In the genomic region with DNA sequence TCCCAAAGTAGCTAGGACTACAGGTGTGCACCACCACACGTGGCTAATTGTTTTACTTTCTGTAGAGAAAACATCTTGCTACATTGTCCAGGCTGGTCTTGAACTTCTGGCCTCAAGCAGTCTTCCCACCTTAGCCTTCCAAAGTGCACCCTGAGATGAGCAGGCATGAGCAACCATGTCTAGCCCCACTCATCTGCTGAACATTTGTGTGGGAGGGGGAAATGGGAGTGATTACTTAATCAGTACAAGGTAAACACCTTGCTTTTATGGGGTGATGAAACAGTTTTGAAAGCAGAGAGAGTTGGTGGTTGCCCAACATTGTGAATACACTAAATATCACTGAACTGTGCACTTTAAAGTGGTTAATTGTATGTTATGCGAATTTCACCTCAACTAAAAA, we compare ENCODE assay signal across 1 cellular context.
TF ChIP-seq lines count a peak whose summit lies in the region.

No MANE protein-coding gene starts in this region.

TF ChIP-seq in HepG2, 621 proteins besides CTCF, POLR2A, EP300 and RAD21 (continued from another document and continues in another):
- TF ChIP-seq, protein P1, sequence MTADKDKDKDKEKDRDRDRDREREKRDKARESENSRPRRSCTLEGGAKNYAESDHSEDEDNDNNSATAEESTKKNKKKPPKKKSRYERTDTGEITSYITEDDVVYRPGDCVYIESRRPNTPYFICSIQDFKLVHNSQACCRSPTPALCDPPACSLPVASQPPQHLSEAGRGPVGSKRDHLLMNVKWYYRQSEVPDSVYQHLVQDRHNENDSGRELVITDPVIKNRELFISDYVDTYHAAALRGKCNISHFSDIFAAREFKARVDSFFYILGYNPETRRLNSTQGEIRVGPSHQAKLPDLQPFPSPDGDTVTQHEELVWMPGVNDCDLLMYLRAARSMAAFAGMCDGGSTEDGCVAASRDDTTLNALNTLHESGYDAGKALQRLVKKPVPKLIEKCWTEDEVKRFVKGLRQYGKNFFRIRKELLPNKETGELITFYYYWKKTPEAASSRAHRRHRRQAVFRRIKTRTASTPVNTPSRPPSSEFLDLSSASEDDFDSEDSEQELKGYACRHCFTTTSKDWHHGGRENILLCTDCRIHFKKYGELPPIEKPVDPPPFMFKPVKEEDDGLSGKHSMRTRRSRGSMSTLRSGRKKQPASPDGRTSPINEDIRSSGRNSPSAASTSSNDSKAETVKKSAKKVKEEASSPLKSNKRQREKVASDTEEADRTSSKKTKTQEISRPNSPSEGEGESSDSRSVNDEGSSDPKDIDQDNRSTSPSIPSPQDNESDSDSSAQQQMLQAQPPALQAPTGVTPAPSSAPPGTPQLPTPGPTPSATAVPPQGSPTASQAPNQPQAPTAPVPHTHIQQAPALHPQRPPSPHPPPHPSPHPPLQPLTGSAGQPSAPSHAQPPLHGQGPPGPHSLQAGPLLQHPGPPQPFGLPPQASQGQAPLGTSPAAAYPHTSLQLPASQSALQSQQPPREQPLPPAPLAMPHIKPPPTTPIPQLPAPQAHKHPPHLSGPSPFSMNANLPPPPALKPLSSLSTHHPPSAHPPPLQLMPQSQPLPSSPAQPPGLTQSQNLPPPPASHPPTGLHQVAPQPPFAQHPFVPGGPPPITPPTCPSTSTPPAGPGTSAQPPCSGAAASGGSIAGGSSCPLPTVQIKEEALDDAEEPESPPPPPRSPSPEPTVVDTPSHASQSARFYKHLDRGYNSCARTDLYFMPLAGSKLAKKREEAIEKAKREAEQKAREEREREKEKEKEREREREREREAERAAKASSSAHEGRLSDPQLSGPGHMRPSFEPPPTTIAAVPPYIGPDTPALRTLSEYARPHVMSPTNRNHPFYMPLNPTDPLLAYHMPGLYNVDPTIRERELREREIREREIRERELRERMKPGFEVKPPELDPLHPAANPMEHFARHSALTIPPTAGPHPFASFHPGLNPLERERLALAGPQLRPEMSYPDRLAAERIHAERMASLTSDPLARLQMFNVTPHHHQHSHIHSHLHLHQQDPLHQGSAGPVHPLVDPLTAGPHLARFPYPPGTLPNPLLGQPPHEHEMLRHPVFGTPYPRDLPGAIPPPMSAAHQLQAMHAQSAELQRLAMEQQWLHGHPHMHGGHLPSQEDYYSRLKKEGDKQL (CRISPR knock-in tag; IDR thresholded peaks at IDR 0.05; ENCODE audit: low read depth), result peak; percentile 52; the same call in 1 of the 2 replicates
- no peak for TF ChIP-seq MAF1 (CRISPR knock-in tag; IDR thresholded peaks at IDR 0.05; ENCODE audit: borderline replicate concordance)
- peak; percentile 82; the same call in 1 of the 2 replicates for TF ChIP-seq KAT8 (CRISPR knock-in tag; IDR thresholded peaks at IDR 0.05)
- no peak for TF ChIP-seq JARID2 (CRISPR knock-in tag; IDR thresholded peaks at IDR 0.05; ENCODE audit: insufficient replicate concordance)
- TF ChIP-seq, protein P2, sequence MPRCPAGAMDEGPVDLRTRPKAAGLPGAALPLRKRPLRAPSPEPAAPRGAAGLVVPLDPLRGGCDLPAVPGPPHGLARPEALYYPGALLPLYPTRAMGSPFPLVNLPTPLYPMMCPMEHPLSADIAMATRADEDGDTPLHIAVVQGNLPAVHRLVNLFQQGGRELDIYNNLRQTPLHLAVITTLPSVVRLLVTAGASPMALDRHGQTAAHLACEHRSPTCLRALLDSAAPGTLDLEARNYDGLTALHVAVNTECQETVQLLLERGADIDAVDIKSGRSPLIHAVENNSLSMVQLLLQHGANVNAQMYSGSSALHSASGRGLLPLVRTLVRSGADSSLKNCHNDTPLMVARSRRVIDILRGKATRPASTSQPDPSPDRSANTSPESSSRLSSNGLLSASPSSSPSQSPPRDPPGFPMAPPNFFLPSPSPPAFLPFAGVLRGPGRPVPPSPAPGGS (CRISPR knock-in tag; IDR thresholded peaks at IDR 0.05), result no peak
- TF ChIP-seq TCF7L2 (IDR thresholded peaks at IDR 0.05; ENCODE audit: low read depth, low read length), result no peak
- TF ChIP-seq ATF5 (CRISPR knock-in tag; IDR thresholded peaks at IDR 0.05; ENCODE audit: low read depth), result no peak
- no peak for TF ChIP-seq IKZF4 (CRISPR knock-in tag; IDR thresholded peaks at IDR 0.05; ENCODE audit: borderline replicate concordance, low read depth, not compliant biosample characterization)
- no peak for TF ChIP-seq ZNF263 (CRISPR knock-in tag; IDR thresholded peaks at IDR 0.05)
- TF ChIP-seq THAP7 (CRISPR knock-in tag; IDR thresholded peaks at IDR 0.05), result no peak
- no peak for TF ChIP-seq TP53 (CRISPR knock-in tag; conservative IDR thresholded peaks at IDR 0.05)
- peak; percentile 72; the same call in 1 of the 2 replicates for TF ChIP-seq ZNF362 (CRISPR knock-in tag; IDR thresholded peaks at IDR 0.05; ENCODE audit: borderline replicate concordance)
- TF ChIP-seq SAFB2 (CRISPR knock-in tag; IDR thresholded peaks at IDR 0.05; ENCODE audit: borderline replicate concordance, low read depth), result no peak
- no peak for TF ChIP-seq ZBTB37 (CRISPR knock-in tag; IDR thresholded peaks at IDR 0.05)
- TF ChIP-seq KLF15 (CRISPR knock-in tag; IDR thresholded peaks at IDR 0.05; ENCODE audit: borderline replicate concordance), result no peak
- no peak for TF ChIP-seq AGO2 (optimal IDR thresholded peaks at IDR 0.05; ENCODE audit: low read depth, low read length)
- TF ChIP-seq PAF1 (CRISPR knock-in tag; IDR thresholded peaks at IDR 0.05), result no peak
- TF ChIP-seq BORCS8-MEF2B (CRISPR knock-in tag; IDR thresholded peaks at IDR 0.05), result no peak
- peak; percentile 86 for TF ChIP-seq GFI1 (CRISPR knock-in tag; IDR thresholded peaks at IDR 0.05; ENCODE audit: borderline replicate concordance)
- TF ChIP-seq RCOR2 (CRISPR knock-in tag; IDR thresholded peaks at IDR 0.05), result no peak; the same call in 1 of the 2 replicates
- TF ChIP-seq ZNF276 (CRISPR knock-in tag; IDR thresholded peaks at IDR 0.05; ENCODE audit: low read depth), result no peak
- TF ChIP-seq CENPX (CRISPR knock-in tag; IDR thresholded peaks at IDR 0.05), result no peak
- 0 out of 2 replicates have a peak, but pooled peaks have one; percentile 83 for TF ChIP-seq ZNF780A (CRISPR knock-in tag; IDR thresholded peaks at IDR 0.05)
- no peak; the same call in 1 of the 2 replicates for TF ChIP-seq HNF4G (IDR thresholded peaks at IDR 0.05; ENCODE audit: borderline replicate concordance, low read depth, low read length)
- no peak for TF ChIP-seq HNF4G (CRISPR knock-in tag; IDR thresholded peaks at IDR 0.05; ENCODE audit: borderline replicate concordance, low read depth)
- TF ChIP-seq NFATC3 (CRISPR knock-in tag; IDR thresholded peaks at IDR 0.05), result no peak
- TF ChIP-seq, protein P3, sequence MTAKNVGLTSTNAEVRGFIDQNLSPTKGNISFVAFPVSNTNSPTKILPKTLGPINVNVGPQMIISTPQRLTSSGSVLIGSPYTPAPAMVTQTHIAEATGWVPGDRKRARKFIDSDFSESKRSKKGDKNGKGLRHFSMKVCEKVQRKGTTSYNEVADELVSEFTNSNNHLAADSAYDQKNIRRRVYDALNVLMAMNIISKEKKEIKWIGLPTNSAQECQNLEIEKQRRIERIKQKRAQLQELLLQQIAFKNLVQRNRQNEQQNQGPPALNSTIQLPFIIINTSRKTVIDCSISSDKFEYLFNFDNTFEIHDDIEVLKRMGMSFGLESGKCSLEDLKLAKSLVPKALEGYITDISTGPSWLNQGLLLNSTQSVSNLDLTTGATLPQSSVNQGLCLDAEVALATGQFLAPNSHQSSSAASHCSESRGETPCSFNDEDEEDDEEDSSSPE (CRISPR knock-in tag; IDR thresholded peaks at IDR 0.05), result no peak
- TF ChIP-seq, protein P4, sequence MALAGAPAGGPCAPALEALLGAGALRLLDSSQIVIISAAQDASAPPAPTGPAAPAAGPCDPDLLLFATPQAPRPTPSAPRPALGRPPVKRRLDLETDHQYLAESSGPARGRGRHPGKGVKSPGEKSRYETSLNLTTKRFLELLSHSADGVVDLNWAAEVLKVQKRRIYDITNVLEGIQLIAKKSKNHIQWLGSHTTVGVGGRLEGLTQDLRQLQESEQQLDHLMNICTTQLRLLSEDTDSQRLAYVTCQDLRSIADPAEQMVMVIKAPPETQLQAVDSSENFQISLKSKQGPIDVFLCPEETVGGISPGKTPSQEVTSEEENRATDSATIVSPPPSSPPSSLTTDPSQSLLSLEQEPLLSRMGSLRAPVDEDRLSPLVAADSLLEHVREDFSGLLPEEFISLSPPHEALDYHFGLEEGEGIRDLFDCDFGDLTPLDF (CRISPR knock-in tag; IDR thresholded peaks at IDR 0.05), result 0 out of 2 replicates have a peak, but pooled peaks have one; percentile 2
- TF ChIP-seq CREM (IDR thresholded peaks at IDR 0.05), result peak; percentile 65; the same call in 1 of the 2 replicates
- TF ChIP-seq CREM (CRISPR knock-in tag; IDR thresholded peaks at IDR 0.05), result no peak
- 0 out of 2 replicates have a peak, but pooled peaks have one; percentile 60 for TF ChIP-seq SNAI1 (CRISPR knock-in tag; IDR thresholded peaks at IDR 0.05; ENCODE audit: borderline replicate concordance)
- no peak for TF ChIP-seq SMAD9 (CRISPR knock-in tag; IDR thresholded peaks at IDR 0.05)
- 0 out of 2 replicates have a peak, but pooled peaks have one; percentile 71 for TF ChIP-seq ATF2 (CRISPR knock-in tag; IDR thresholded peaks at IDR 0.05)
- TF ChIP-seq, protein P5, sequence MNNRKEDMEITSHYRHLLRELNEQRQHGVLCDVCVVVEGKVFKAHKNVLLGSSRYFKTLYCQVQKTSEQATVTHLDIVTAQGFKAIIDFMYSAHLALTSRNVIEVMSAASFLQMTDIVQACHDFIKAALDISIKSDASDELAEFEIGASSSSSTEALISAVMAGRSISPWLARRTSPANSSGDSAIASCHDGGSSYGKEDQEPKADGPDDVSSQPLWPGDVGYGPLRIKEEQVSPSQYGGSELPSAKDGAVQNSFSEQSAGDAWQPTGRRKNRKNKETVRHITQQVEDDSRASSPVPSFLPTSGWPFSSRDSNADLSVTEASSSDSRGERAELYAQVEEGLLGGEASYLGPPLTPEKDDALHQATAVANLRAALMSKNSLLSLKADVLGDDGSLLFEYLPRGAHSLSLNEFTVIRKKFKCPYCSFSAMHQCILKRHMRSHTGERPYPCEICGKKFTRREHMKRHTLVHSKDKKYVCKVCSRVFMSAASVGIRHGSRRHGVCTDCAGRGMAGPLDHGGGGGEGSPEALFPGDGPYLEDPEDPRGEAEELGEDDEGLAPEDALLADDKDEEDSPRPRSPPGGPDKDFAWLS (CRISPR knock-in tag; IDR thresholded peaks at IDR 0.05; ENCODE audit: borderline replicate concordance), result no peak
- peak; percentile 83; the same call in 1 of the 2 replicates for TF ChIP-seq ZNF331 (CRISPR knock-in tag; IDR thresholded peaks at IDR 0.05)
- TF ChIP-seq ZNF251 (CRISPR knock-in tag; IDR thresholded peaks at IDR 0.05), result no peak
